ENCODE assay signal across 8 cellular contexts in genomic region chr17:38870259-38871165, GRCh38. TPM values are rescaled to one million over a fixed set of nuclear protein-coding genes. Genes with fewer than 3 reads are reported as not detected.
DNase-seq lines count a peak whose midpoint lies in the region; ATAC-seq and TF ChIP-seq lines count a peak whose summit lies in the region.

No MANE protein-coding gene starts in this region.

- H3K27ac ChIP-seq in mammary epithelial cell (ENCODE audit: insufficient read depth, low read depth, low read length): peak overlapping the region; percentile 55

- in situ Hi-C loops in mammary epithelial cell (cut with MboI; ENCODE audit: low sequenced_read_pairs in 2 of 2): no loop called here

- H3K79me2 ChIP-seq in Loucy (ENCODE audit: insufficient read depth, low read length): peaks cover 54% of the 10 kb centered on the region
- peaks cover 57% of the 10 kb centered on the region for H3K79me2 ChIP-seq in mammary epithelial cell (ENCODE audit: insufficient read depth, low read length)

- H3K4me3 ChIP-seq in Loucy (ENCODE audit: low read length, poor library complexity, severe bottlenecking) (peak overlapping the region; percentile 88), WI38 (ENCODE audit: low read depth, low read length) (peak overlapping the region; percentile 100), mammary epithelial cell (replicated peaks in 1 of 3; ENCODE audit: insufficient read depth in 1 of 3, low read depth in 2 of 3, low read length in 3 of 3) (peak overlapping the region; percentile 66 to 84 (median 73)), kidney epithelial cell (ENCODE audit: low read depth, low read length) (peak overlapping the region; percentile 97)

- H2AFZ ChIP-seq in Loucy (ENCODE audit: low read length) (peak overlapping the region; percentile 68; the same call in 1 of the 2 replicates), mammary epithelial cell (ENCODE audit: low read depth, low read length) (peak overlapping the region; percentile 89)

- H4K20me1 ChIP-seq in Loucy (ENCODE audit: insufficient read depth, low read length, poor library complexity, severe bottlenecking) (peaks cover 44% of the 10 kb centered on the region), mammary epithelial cell (ENCODE audit: insufficient read depth, low read length) (no peaks in the 10 kb centered on the region)

- WGBS in mammary epithelial cell (ENCODE audit: low coverage, missing lambda C conversion rate): 0% methylated on average over 8 of the region's 56 CpGs

- dilution Hi-C loops in mammary epithelial cell (cut with HindIII; ENCODE audit: low sequenced_read_pairs): loop anchor here (5.0 kb wide), 2 partner anchors 73 to 192 kb away; partner anchors contain the start of gene PIP4K2B

- H3K4me1 ChIP-seq in Loucy (ENCODE audit: insufficient read depth, low read length, poor library complexity, severe bottlenecking) (peaks cover 37% of the 10 kb centered on the region), mammary epithelial cell (ENCODE audit: insufficient read depth, low read length) (peaks cover 52% of the 10 kb centered on the region)

- no peak for ATAC-seq in HG02981 (IDR thresholded peaks at IDR 0.05; ENCODE audit: unreplicated experiment)

- CTCF ChIA-PET in mammary epithelial cell (lab: Charles Lee; ENCODE audit: low non-redundant PET): interaction anchor here (0.5 to 1.2 kb wide), 3 partner anchors 9 to 281 kb away, joined by 4 to 12 read pairs (median 4); partner anchors contain the start of gene PLXDC1

- no peaks in the 10 kb centered on the region for H3K9me2 ChIP-seq in Loucy (replicated peaks; ENCODE audit: low read depth, low read length)

- DNase-seq in NCI-H2227 (lab: John Stamatoyannopoulos, UW; ENCODE audit: unreplicated experiment): peak; percentile 72
- no peak for DNase-seq in NCI-H2227 treated with DMSO at 0.1 percent for 48 hours (lab: John Stamatoyannopoulos, UW)
- DNase-seq in mammary epithelial cell: peak; percentile 53
- DNase-seq in kidney epithelial cell (ENCODE audit: low read depth): no peak
- DNase-seq in stimulated activated CD4-positive, alpha-beta T cell treated with anti-CD3 and anti-CD28 coated beads, Interleukin-1b, Interleukin-23, amount 100 ng/mL, for 4 hours (ENCODE audit: low read depth in 2 of 2): peak; percentile 46 to 54

- no peaks in the 10 kb centered on the region for H3K27me3 ChIP-seq in Loucy (ENCODE audit: insufficient read depth, low read length, poor library complexity, severe bottlenecking)
- no peaks in the 10 kb centered on the region for H3K27me3 ChIP-seq in mammary epithelial cell (ENCODE audit: insufficient read depth, low read length)
- H3K27me3 ChIP-seq in kidney epithelial cell (ENCODE audit: control insufficient read depth, insufficient read depth, low read length): no peaks in the 10 kb centered on the region

- intact Hi-C loops in mammary epithelial cell (cut with micrococcal nuclease): loop anchor here (1.0 to 2.0 kb wide), 4 partner anchors 10 to 283 kb away; no protein-coding TSS in a partner anchor

- no peaks in the 10 kb centered on the region for H3K36me3 ChIP-seq in Loucy (ENCODE audit: insufficient read depth, low read length)
- no peaks in the 10 kb centered on the region for H3K36me3 ChIP-seq in mammary epithelial cell (ENCODE audit: insufficient read depth, low read length)
- no peaks in the 10 kb centered on the region for H3K36me3 ChIP-seq in kidney epithelial cell (ENCODE audit: control insufficient read depth, insufficient read depth, low read length)

- H3K9ac ChIP-seq in Loucy (ENCODE audit: low read depth, low read length, poor library complexity, severe bottlenecking) (peak overlapping the region; percentile 97), mammary epithelial cell (ENCODE audit: insufficient read depth, low read length) (peak overlapping the region; percentile 82)

- H3K4me2 ChIP-seq in Loucy (ENCODE audit: low read depth, low read length, poor library complexity, severe bottlenecking) (peak overlapping the region; percentile 89), mammary epithelial cell (ENCODE audit: insufficient read depth, low read depth, low read length) (peak overlapping the region; percentile 89)

- TSS peak; percentile 59 for BruUV-seq in mammary epithelial cell (replicated peaks; lab: Mats Ljungman, UMichigan)

- no peaks in the 10 kb centered on the region; the same call in 1 of the 2 replicates for H3F3A ChIP-seq in Loucy (ENCODE audit: low read depth)

- TF ChIP-seq CTCF in Loucy (conservative IDR thresholded peaks at IDR 0.05; ENCODE audit: low read length): no peak
- TF ChIP-seq CTCF in WI38 (IDR thresholded peaks at IDR 0.05; ENCODE audit: low read depth, low read length): no peak
- no peak for TF ChIP-seq CTCF in mammary epithelial cell (conservative IDR thresholded peaks at IDR 0.05 in 1 of 2, IDR thresholded peaks at IDR 0.05 in 1 of 2; ENCODE audit: extremely low read depth in 1 of 2, insufficient read depth in 1 of 2, low read depth in 1 of 2, low read length in 2 of 2)
- TF ChIP-seq CTCF in kidney epithelial cell (IDR thresholded peaks at IDR 0.05; ENCODE audit: insufficient read depth, low read length, poor library complexity, severe bottlenecking): no peak

- no peaks in the 10 kb centered on the region for H3K9me3 ChIP-seq in Loucy (ENCODE audit: insufficient read depth, low read depth, low read length)
- H3K9me3 ChIP-seq in mammary epithelial cell (replicated peaks; ENCODE audit: insufficient read depth, low read length): no peaks in the 10 kb centered on the region

RNA-seq across cellular contexts. Expression of gene LASP1, which starts 0.7 kb away (rescaled TPM):
- 100 to 1,000 TPM; 111 to 154 TPM for total RNA-seq in mammary epithelial cell
- 92.4 TPM for polyA plus RNA-seq in mammary epithelial cell
- 211 TPM for polyA minus RNA-seq in mammary epithelial cell
- total RNA-seq in kidney epithelial cell: 201 and 247 TPM in 2 replicates

RNA-seq across cellular contexts. Expression of gene RPL23, which starts 17.0 kb away (rescaled TPM):
- total RNA-seq in mammary epithelial cell: 1,000 to 10,000 TPM in 1 of 2 donors, 100 to 1,000 TPM in 1; 693 to 1,265 TPM
- polyA plus RNA-seq in mammary epithelial cell: 2,470 TPM
- 585 TPM for polyA minus RNA-seq in mammary epithelial cell
- total RNA-seq in kidney epithelial cell: 1,506 and 1,881 TPM in 2 replicates

RNA-seq across cellular contexts. Expression of gene CWC25, which starts 45.4 kb away (rescaled TPM):
- total RNA-seq in mammary epithelial cell (10 to 100 TPM in 1 of 2 donors, 1 to 10 TPM in 1; 9.2 to 18.0 TPM), kidney epithelial cell (13.9 and 14.4 TPM in 2 replicates)
- 11.8 TPM for polyA plus RNA-seq in mammary epithelial cell
- 9.4 TPM for polyA minus RNA-seq in mammary epithelial cell

Comparison
In these comparisons a context has a peak if more than half of its experiments do, and no peak if none do; other contexts are left out.
1. DNase-seq: peak in NCI-H2227 (single experiment), mammary epithelial cell (single experiment) and stimulated activated CD4-positive, alpha-beta T cell treated with anti-CD3 and anti-CD28 coated beads, Interleukin-1b, Interleukin-23, amount 100 ng/mL, for 4 hours (2 of 2); none in NCI-H2227 treated with DMSO at 0.1 percent for 48 hours (single experiment) and kidney epithelial cell (single experiment).
2. Peak in every context shown above with its lines, with median percentiles within 50 percentile points of each other: H3K4me3 ChIP-seq.